ENCODE assay signal across 9 cellular contexts in genomic region chr5:157350939-157351338, GRCh38.
A peak's percentile ranks its signal among the peaks of the same experiment; 100 is the strongest.
DNase-seq lines count a peak whose midpoint lies in the region; ATAC-seq and TF ChIP-seq lines count a peak whose summit lies in the region.
"Had no signal": no experiment of that assay in that cellular context is flagged by ENCODE, and none has a peak within 500 bp of the region (broad histone marks: within the 10 kb centered on the region; RNA-seq: fewer than 3 reads in every experiment).

No MANE protein-coding gene starts in this region.

- H3K27ac Mint-ChIP-seq in WTC11 = no peak overlapping the region

- POLR2A ChIA-PET in WTC11 (lab: Charles Lee) = no interaction called here

- no peaks in the 10 kb centered on the region for H3K27me3 Mint-ChIP-seq in WTC11 (ENCODE audit: low read depth)

- DNase-seq in GM13976 (ENCODE audit: low spot score) (peak; percentile 39), iris pigment epithelial cell (ENCODE audit: low read depth) (peak; percentile 51), NCI-H774 (lab: John Stamatoyannopoulos, UW) (no peak), NCI-H345 treated with DMSO at 0.1 percent for 48 hours (lab: John Stamatoyannopoulos, UW; ENCODE audit: unreplicated experiment) (no peak), HuH-7.5 (ENCODE audit: low spot score) (no peak), WTC11 (ENCODE audit: low spot score) (no peak)
- DNase-seq: NCI-H187 had no signal

- peaks cover 2% of the 10 kb centered on the region; the same call in 1 of the 2 replicates for H3K4me1 Mint-ChIP-seq in WTC11

- no peak overlapping the region for H3K4me3 Mint-ChIP-seq in WTC11

- ATAC-seq in GM19452 (IDR thresholded peaks at IDR 0.05; ENCODE audit: unreplicated experiment) (peak; percentile 53), HG03457 (IDR thresholded peaks at IDR 0.05; ENCODE audit: unreplicated experiment) (peak; percentile 51), WTC11 (no peak)

- CTCF ChIA-PET in WTC11 (lab: Charles Lee) = interaction anchor here (2.1 to 3.6 kb wide), 2 partner anchors 8 to 47 kb away, joined by 5 to 15 read pairs; no protein-coding TSS in a partner anchor

- in situ Hi-C loops in GM13976 (cut with MboI; ENCODE audit: low sequenced_read_pairs, unreplicated experiment) = no loop called here

- H3K36me3 Mint-ChIP-seq in WTC11 = 0 out of 2 replicates have a peak, but pooled peaks cover 5% of the 10 kb centered on the region

- no peaks in the 10 kb centered on the region for H3K9me3 Mint-ChIP-seq in WTC11

- TF ChIP-seq CTCF in GM13976 (IDR thresholded peaks at IDR 0.05; ENCODE audit: borderline replicate concordance, control extremely low read depth, extremely low read depth, insufficient read depth, missing control alignments) (no peak), WTC11 (IDR thresholded peaks at IDR 0.05) (no peak)

TF ChIP-seq in WTC11, 78 proteins besides CTCF, POLR2A, EP300 and RAD21:
- TF ChIP-seq IRF2 (CRISPR knock-in tag; IDR thresholded peaks at IDR 0.05; ENCODE audit: borderline replicate concordance, low read depth) (no peak), FOXP4 (CRISPR knock-in tag; IDR thresholded peaks at IDR 0.05) (no peak), HMGA2 (CRISPR knock-in tag; IDR thresholded peaks at IDR 0.05) (no peak), PREB (CRISPR knock-in tag; IDR thresholded peaks at IDR 0.05; ENCODE audit: borderline replicate concordance) (no peak), ZNF121 (CRISPR knock-in tag; IDR thresholded peaks at IDR 0.05) (no peak), PRRX2 (CRISPR knock-in tag; IDR thresholded peaks at IDR 0.05) (no peak), NR1H2 (CRISPR knock-in tag; IDR thresholded peaks at IDR 0.05) (no peak), KAT7 (CRISPR knock-in tag; IDR thresholded peaks at IDR 0.05; ENCODE audit: borderline replicate concordance) (no peak), EMX1 (CRISPR knock-in tag; IDR thresholded peaks at IDR 0.05) (no peak), ZNF532 (CRISPR knock-in tag; IDR thresholded peaks at IDR 0.05; ENCODE audit: borderline replicate concordance) (no peak), STAT6 (CRISPR knock-in tag; conservative IDR thresholded peaks at IDR 0.05; ENCODE audit: low read depth) (no peak), ZNF671 (CRISPR knock-in tag; IDR thresholded peaks at IDR 0.05) (no peak), ZNF138 (CRISPR knock-in tag; conservative IDR thresholded peaks at IDR 0.05) (no peak), TEAD4 (CRISPR knock-in tag; IDR thresholded peaks at IDR 0.05) (no peak), IRF1 (CRISPR knock-in tag; IDR thresholded peaks at IDR 0.05) (no peak), CBFB (CRISPR knock-in tag; IDR thresholded peaks at IDR 0.05; ENCODE audit: low read depth) (no peak), ATF3 (CRISPR knock-in tag; conservative IDR thresholded peaks at IDR 0.05) (no peak)

Comparison
In these comparisons a context has a peak if more than half of its experiments do, and no peak if none do; other contexts are left out.
1. DNase-seq: peak in GM13976 (single experiment) and iris pigment epithelial cell (single experiment); none in NCI-H774 (single experiment), NCI-H345 treated with DMSO at 0.1 percent for 48 hours (single experiment), HuH-7.5 (single experiment) and WTC11 (single experiment).